28 cellular contexts compared by ENCODE assay signal in the genomic region with DNA sequence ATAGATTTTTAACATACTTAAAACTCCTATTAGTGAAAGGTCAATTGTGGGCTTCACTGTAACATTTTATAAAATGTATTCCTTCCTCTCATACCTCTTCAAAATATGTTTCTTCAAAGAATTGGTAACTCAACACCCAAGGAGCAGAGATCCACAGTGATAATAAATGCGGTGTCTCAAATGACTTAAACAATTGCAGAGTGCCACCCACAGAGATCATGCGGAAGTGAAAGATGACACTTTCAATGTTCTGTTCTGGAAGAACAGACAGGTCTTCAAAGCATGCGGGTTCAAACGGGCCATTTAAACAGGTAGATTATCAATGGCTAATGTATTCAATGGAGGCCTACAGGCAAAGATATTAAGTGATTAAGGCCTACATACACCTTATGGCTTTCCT.
DNase-seq lines count a peak whose midpoint lies in the region; ATAC-seq and TF ChIP-seq lines count a peak whose summit lies in the region.
"Had no signal": no experiment of that assay in that cellular context is flagged by ENCODE, and none has a peak within 500 bp of the region (broad histone marks: within the 10 kb centered on the region; RNA-seq: fewer than 3 reads in every experiment).

No MANE protein-coding gene starts in this region.

- H3K4me1 ChIP-seq in mesendoderm (ENCODE audit: control insufficient read depth, low read depth, low read length): peaks cover 4% of the 10 kb centered on the region
- H3K4me1 ChIP-seq: body of pancreas, neural progenitor cell, right lobe of liver, upper lobe of right lung had no signal

- H3K9ac ChIP-seq in mesendoderm (ENCODE audit: low read length): no peak overlapping the region
- H3K9ac ChIP-seq: neural progenitor cell had no signal

- no peak overlapping the region for H3K4me3 ChIP-seq in H7 (ENCODE audit: insufficient read depth, low read depth, low read length)
- H3K4me3 ChIP-seq in LNCaP clone FGC (ENCODE audit: low read depth, low read length): no peak overlapping the region
- H3K4me3 ChIP-seq in mesendoderm (ENCODE audit: low read length): no peak overlapping the region
- H3K4me3 ChIP-seq: body of pancreas, dorsolateral prefrontal cortex, K562, neural progenitor cell, right lobe of liver, upper lobe of right lung had no signal

- H3K27ac ChIP-seq in mesendoderm (ENCODE audit: low read depth, low read length): no peak overlapping the region
- H3K27ac ChIP-seq: body of pancreas, dorsolateral prefrontal cortex, neural progenitor cell, right lobe of liver, upper lobe of right lung, WERI-Rb-1 had no signal

- WGBS in mesendoderm (ENCODE audit: extremely low coverage, insufficient coverage, low lambda C conversion rate): no CpG with 5 or more reads among the region's 4 CpGs

- H2BK5ac ChIP-seq in mesendoderm (ENCODE audit: low read length): no peak overlapping the region

- H2AK5ac ChIP-seq in mesendoderm (ENCODE audit: low read length): no peak overlapping the region

- no peak overlapping the region for H3K4me2 ChIP-seq in mesendoderm (ENCODE audit: low read length)
- H3K4me2 ChIP-seq: neural progenitor cell had no signal

- H3K27me3 ChIP-seq in H7 (ENCODE audit: control insufficient read depth, insufficient read depth, low read length): no peaks in the 10 kb centered on the region
- no peaks in the 10 kb centered on the region for H3K27me3 ChIP-seq in mesendoderm (ENCODE audit: insufficient read depth, low read length, poor library complexity)
- H3K27me3 ChIP-seq: body of pancreas, dorsolateral prefrontal cortex, neural progenitor cell, right lobe of liver had no signal

- H2BK120ac ChIP-seq in mesendoderm (ENCODE audit: low read depth, low read length): no peak overlapping the region

- H3K18ac ChIP-seq in mesendoderm (ENCODE audit: low read length): no peak overlapping the region

- DNase-seq in H7: peak; percentile 23
- peak; percentile 17 for DNase-seq in LNCaP clone FGC (ENCODE audit: low read depth)
- DNase-seq in NCI-H69 (lab: John Stamatoyannopoulos, UW): peak; percentile 24
- peak; percentile 37 for DNase-seq in mesendoderm
- no peak for DNase-seq in HCEC 1CT
- DNase-seq in D341Med (ENCODE audit: low spot score): no peak
- DNase-seq: activated CD4-positive, alpha-beta T cell treated with anti-CD3 and anti-CD28 coated beads for 48 hours; activated naive CD4-positive, alpha-beta T cell; activated T-cell treated with anti-CD3 and anti-CD28 coated beads, Interleukin-2, amount 50 U/mL, for 24 hours; body of pancreas; cerebellar nuclear complex; dorsolateral prefrontal cortex; left cardiac atrium; MM.1S; NCI-H1694; NCI-H345; posterior cingulate gyrus; right lobe of liver; stimulated activated CD4-positive, alpha-beta T cell treated with anti-CD3 and anti-CD28 coated beads, Interleukin-12 subunit alpha, Interleukin-12 subunit beta, amount 100 ng/mL, for 4 hours; stimulated activated CD4-positive, alpha-beta T cell treated with anti-CD3 and anti-CD28 coated beads, Interleukin-4, amount 100 ng/mL, for 24 hours; substantia nigra; upper lobe of right lung; WERI-Rb-1 had no signal

- no peak overlapping the region for H3K56ac ChIP-seq in mesendoderm (ENCODE audit: low read length)

- no peak overlapping the region for H3K23ac ChIP-seq in mesendoderm (ENCODE audit: low read length)

- no peak for ATAC-seq in HG03521 (IDR thresholded peaks at IDR 0.05; ENCODE audit: unreplicated experiment)
- ATAC-seq: body of pancreas; K562; left cardiac atrium; right lobe of liver; Right ventricle myocardium inferior; stimulated activated effector memory CD8-positive, alpha-beta T cell treated with anti-CD3 and anti-CD28 coated beads, Interleukin-12 subunit alpha, Interleukin-12 subunit beta, amount 100 ng/mL, for 72 hours; upper lobe of right lung had no signal

- H3K36me3 ChIP-seq in H7 (replicated peaks; ENCODE audit: control insufficient read depth, insufficient read depth, low read length) (no peaks in the 10 kb centered on the region), mesendoderm (ENCODE audit: control insufficient read depth, insufficient read depth, low read length) (no peaks in the 10 kb centered on the region)
- H3K36me3 ChIP-seq: neural progenitor cell, right lobe of liver, upper lobe of right lung, WERI-Rb-1 had no signal

- H4K8ac ChIP-seq in mesendoderm (ENCODE audit: low read depth, low read length): no peak overlapping the region

- H4K5ac ChIP-seq in mesendoderm (ENCODE audit: low read length): no peak overlapping the region

- H3K79me2 ChIP-seq in mesendoderm (ENCODE audit: control insufficient read depth, insufficient read depth, low read length): no peaks in the 10 kb centered on the region

- H3K79me1 ChIP-seq in mesendoderm (ENCODE audit: low read length): no peaks in the 10 kb centered on the region

- no peak overlapping the region for H2BK15ac ChIP-seq in mesendoderm (replicated peaks; ENCODE audit: low read depth)

- peak; percentile 16; the same call in 1 of the 2 replicates for TF ChIP-seq CTCF in LNCaP clone FGC (IDR thresholded peaks at IDR 0.05; ENCODE audit: control insufficient read depth, extremely low read depth, insufficient read depth)

- H3K4ac ChIP-seq in mesendoderm (ENCODE audit: low read depth, low read length): no peak overlapping the region

Comparison
In these comparisons a context has a peak if more than half of its experiments do, and no peak if none do; other contexts are left out.
1. DNase-seq: peak in H7 (single experiment), LNCaP clone FGC (single experiment), NCI-H69 (single experiment) and mesendoderm (single experiment); none in HCEC 1CT (single experiment) and D341Med (single experiment).